In the genomic region with DNA sequence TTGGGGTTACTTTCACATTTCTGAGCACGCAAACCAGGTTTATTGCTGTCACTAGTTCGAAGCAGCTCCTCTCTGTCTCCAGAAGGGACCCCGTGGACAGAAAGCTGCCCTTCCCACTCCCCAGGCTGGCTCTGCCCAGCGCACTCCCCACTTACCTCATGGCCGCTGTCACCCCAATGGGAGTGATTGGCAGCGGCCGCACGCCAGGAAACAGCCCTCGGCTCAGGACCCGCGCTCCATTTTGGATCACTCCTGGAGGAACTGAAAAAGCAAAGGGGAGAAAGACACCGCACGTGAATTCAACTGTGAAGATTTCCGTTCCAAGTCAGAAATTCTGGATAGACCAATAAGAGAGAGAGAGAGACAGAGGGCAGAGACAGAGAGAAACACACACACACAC, we compare ENCODE assay signal across 21 cellular contexts.
"Had no signal": no experiment of that assay in that cellular context is flagged by ENCODE, and none has a peak within 500 bp of the region (broad histone marks: within the 10 kb centered on the region; RNA-seq: fewer than 3 reads in every experiment).

No MANE protein-coding gene starts in this region.

- H3K9me3 ChIP-seq: body of pancreas, left lung, spleen, tibial nerve had no signal

- H3K27me3 Mint-ChIP-seq: activated T-helper 17 cell treated with anti-CD3 and anti-CD28 coated beads, Interleukin-2, amount 50 U/mL, for 72 hours; naive B cell; stimulated activated naive CD8-positive, alpha-beta T cell treated with anti-CD3 and anti-CD28 coated beads, Interleukin-15, Interleukin-2, amounts not matched to agents 100 ng/mL and 50 ng/mL, for 24 hours had no signal

- H3K4me1 ChIP-seq: body of pancreas, foreskin keratinocyte had no signal

- H3K27me3 ChIP-seq: body of pancreas, foreskin keratinocyte, hepatocyte, left lung, spleen, tibial nerve had no signal

- H3K27ac ChIP-seq: body of pancreas, foreskin keratinocyte, hepatocyte, left lung, spleen, tibial nerve had no signal

- ATAC-seq: activated CD4-positive, CD25-positive, alpha-beta regulatory T cell treated with anti-CD3 and anti-CD28 coated beads, Interleukin-2, amount 50 U/mL, for 24 hours; activated T-helper 17 cell treated with anti-CD3 and anti-CD28 coated beads, Interleukin-2, amount 50 U/mL, for 72 hours; body of pancreas; foreskin keratinocyte; left lung had no signal

- H3K27ac Mint-ChIP-seq: stimulated activated naive CD8-positive, alpha-beta T cell treated with anti-CD3 and anti-CD28 coated beads, Interleukin-15, Interleukin-2, amounts not matched to agents 100 ng/mL and 50 ng/mL, for 24 hours had no signal

- H3K9me3 Mint-ChIP-seq: activated T-helper 17 cell treated with anti-CD3 and anti-CD28 coated beads, Interleukin-2, amount 50 U/mL, for 72 hours; naive B cell; stimulated activated naive CD8-positive, alpha-beta T cell treated with anti-CD3 and anti-CD28 coated beads, Interleukin-15, Interleukin-2, amounts not matched to agents 100 ng/mL and 50 ng/mL, for 24 hours had no signal

- DNase-seq: activated CD4-positive, alpha-beta T cell treated with anti-CD3 and anti-CD28 coated beads, Interleukin-2, amount 50 U/mL, for 1 hour; activated naive CD4-positive, alpha-beta T cell treated with Interleukin-2 at 50 U/mL for 16 hours; activated T-cell treated with anti-CD3 and anti-CD28 coated beads, Interleukin-2, amount 50 U/mL, for 1 hour; amygdala; body of pancreas; dermis blood vessel endothelial cell; effector CD8-positive, alpha-beta T cell; erythroblast; foreskin keratinocyte; kidney glomerular epithelial cell; naive B cell; retina; spleen; stimulated activated CD4-positive, alpha-beta T cell treated with anti-CD3 and anti-CD28 coated beads, Interleukin-4, amount 100 ng/mL, for 1 hour had no signal

- H3K4me3 Mint-ChIP-seq: activated T-helper 17 cell treated with anti-CD3 and anti-CD28 coated beads, Interleukin-2, amount 50 U/mL, for 72 hours; naive B cell; stimulated activated naive CD8-positive, alpha-beta T cell treated with anti-CD3 and anti-CD28 coated beads, Interleukin-15, Interleukin-2, amounts not matched to agents 100 ng/mL and 50 ng/mL, for 24 hours had no signal

- H3K4me3 ChIP-seq: body of pancreas, hepatocyte, left lung, lung, spleen, tibial nerve had no signal
